Comparison of ENCODE assay signal across 1 cellular context in the genomic region with DNA sequence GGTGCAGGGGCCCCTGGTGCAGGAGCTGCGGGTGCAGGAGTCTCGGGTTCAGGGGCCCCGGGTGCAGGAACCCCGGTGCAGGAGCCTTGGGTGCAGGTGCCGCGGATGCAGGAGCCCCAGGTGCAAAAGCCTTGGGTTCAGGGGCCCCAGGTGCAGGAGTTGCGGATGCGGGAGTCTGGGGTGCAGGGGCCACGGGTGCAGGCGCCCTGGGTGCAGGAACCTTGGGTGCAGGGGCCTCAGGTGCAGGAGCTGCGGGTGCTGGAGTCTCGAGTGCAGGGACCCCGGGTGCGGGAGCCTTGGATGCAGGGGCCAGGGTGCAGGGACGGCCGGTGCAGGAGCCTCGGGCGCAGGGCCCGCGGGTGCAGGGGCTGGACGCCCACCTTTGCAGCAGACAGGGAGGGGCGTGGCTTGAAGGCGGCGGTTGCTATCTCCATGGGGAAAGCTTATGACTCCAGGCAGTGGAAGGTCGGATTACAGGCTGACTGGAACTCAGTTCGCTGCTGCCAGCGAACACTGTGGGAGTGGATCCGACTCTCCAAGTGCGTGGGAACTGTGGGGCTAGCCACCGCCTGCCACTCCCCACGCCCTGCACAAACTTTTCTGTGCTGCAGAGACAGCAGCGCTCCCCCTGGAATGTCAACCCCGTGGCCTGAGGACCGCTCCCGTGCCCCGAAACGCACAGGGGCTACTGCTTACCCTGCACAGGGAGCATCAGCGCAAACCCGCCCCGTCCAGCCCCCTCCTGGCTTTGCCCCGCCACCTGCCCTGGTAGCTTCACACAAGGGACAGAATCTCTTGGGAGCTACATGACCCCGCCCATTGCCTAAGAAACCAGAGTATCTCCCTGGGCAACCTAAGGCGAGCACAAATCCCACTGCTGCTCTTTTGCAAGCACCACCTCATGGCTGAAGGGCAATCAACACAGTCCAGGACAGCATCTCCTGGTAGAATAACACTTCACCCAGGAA.
TF ChIP-seq lines count a peak whose summit lies in the region.

No MANE protein-coding gene starts in this region.

TF ChIP-seq in HEK293, 187 proteins besides CTCF, POLR2A, EP300 and RAD21 (continued from another document):
- TF ChIP-seq ZNF121 (tag by site-specific recombination; IDR thresholded peaks at IDR 0.05), result no peak
- peak; percentile 91 for TF ChIP-seq ZFHX2 (tag by site-specific recombination; conservative IDR thresholded peaks at IDR 0.05)
- TF ChIP-seq ZNF140 (tag by site-specific recombination; IDR thresholded peaks at IDR 0.05), result no peak
- no peak for TF ChIP-seq KLF8 (tag by site-specific recombination; IDR thresholded peaks at IDR 0.05)
